35 cellular contexts compared by ENCODE assay signal in the genomic region with DNA sequence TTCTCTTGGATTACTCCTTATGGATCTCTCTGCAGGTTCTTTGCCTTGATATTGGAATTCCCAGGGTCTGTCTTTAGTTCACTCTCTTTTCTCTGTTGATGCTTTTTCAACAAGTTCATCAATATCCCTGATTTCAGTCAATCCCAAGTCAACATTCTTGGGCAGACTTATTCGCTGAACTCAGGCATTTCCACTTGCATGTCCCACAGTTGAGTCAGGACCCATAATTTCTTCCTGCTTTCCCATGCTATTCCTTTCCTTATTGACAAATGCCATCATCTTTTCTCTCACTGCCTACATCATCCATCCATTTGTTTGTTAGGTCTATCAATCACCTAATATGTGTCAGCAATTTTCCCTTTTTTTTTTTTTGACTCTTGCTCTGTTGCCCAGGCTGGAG.
"Had no signal": no experiment of that assay in that cellular context is flagged by ENCODE, and none has a peak within 500 bp of the region (broad histone marks: within the 10 kb centered on the region; RNA-seq: fewer than 3 reads in every experiment).

No MANE protein-coding gene starts in this region.

- H3K9me3 ChIP-seq: ascending aorta, Peyer's patch, SJSA1 had no signal

- H3K27ac ChIP-seq: ascending aorta, cardiac muscle cell, Peyer's patch, SJSA1, VCaP had no signal

- ATAC-seq: activated CD8-positive, alpha-beta T cell treated with anti-CD3 and anti-CD28 coated beads for 36 hours; activated T-cell treated with anti-CD3 and anti-CD28 coated beads, Interleukin-2, amount 50 U/mL, for 72 hours; PC-3; SK-N-SH treated with all-trans-retinoic acid at 6 μM for 48 hours; T-cell; T-helper 17 cell had no signal

- H3K36me3 ChIP-seq: ascending aorta, cardiac muscle cell, Peyer's patch had no signal

- H3K4me3 ChIP-seq: ascending aorta, cardiac muscle cell, Peyer's patch, SJSA1 had no signal

- H3K4me1 ChIP-seq: Peyer's patch had no signal

- DNase-seq: activated B cell treated with CpG ODN at 0.5 μM for 24 hours; activated CD4-positive, alpha-beta T cell treated with anti-CD3 and anti-CD28 coated beads for 48 hours; activated CD4-positive, alpha-beta T cell treated with anti-CD3 and anti-CD28 coated beads, Interleukin-2, amount 50 U/mL, for 4 hours; activated CD4-positive, CD25-positive, alpha-beta regulatory T cell treated with anti-CD3 and anti-CD28 coated beads, Interleukin-2, amount 50 U/mL, for 72 hours; activated CD8-positive, alpha-beta T cell treated with anti-CD3 and anti-CD28 coated beads for 36 hours; activated gamma-delta T cell; activated naive CD4-positive, alpha-beta T cell treated with Interleukin-2 at 50 U/mL for 16 hours; activated naive CD8-positive, alpha-beta T cell treated with anti-CD3 and anti-CD28 coated beads, Interleukin-2, amount 10 ng/mL, durations not matched to agents 7 days and 5 days; activated T-cell treated with anti-CD3 and anti-CD28 coated beads, Interleukin-2, amount 50 U/mL, for 1 hour; activated T-cell treated with anti-CD3 and anti-CD28 coated beads, Interleukin-2, amount 50 U/mL, for 72 hours; amygdala; MM.1S; MV-4-11; NCI-H1092 treated with DMSO at 0.1 percent for 48 hours; NCI-H1417; NCI-H146; NCI-H187; NCI-H2029 treated with DMSO at 0.1 percent for 48 hours; NCI-H2107; NCI-H2171; NCI-H510A; NCI-H526; NCI-H748 treated with DMSO at 0.1 percent for 48 hours; NK-92 treated with Interleukin-12 subunit alpha and Interleukin-12 subunit beta, amount 100 ng/mL, for 24 hours; PC-3; Peyer's patch; RPMI8226; SHP77 treated with DMSO at 0.1 percent for 48 hours; T-cell; T-helper 17 cell had no signal

- H3K27me3 ChIP-seq: ascending aorta, cardiac muscle cell, Peyer's patch, SJSA1 had no signal
